In genomic region chr9:98034593-98035546, GRCh38 we compare ENCODE assay signal across 8 cellular contexts. TPM values are rescaled to one million over a fixed set of nuclear protein-coding genes. Genes with fewer than 3 reads are reported as not detected.
DNase-seq lines count a peak whose midpoint lies in the region; ATAC-seq and TF ChIP-seq lines count a peak whose summit lies in the region.

No MANE protein-coding gene starts in this region.

- TF ChIP-seq CTCF in AG09319 (IDR thresholded peaks at IDR 0.05; ENCODE audit: low read depth, low read length) (peak; percentile 82), foreskin keratinocyte (conservative IDR thresholded peaks at IDR 0.05) (peak; percentile 72), ovary (IDR thresholded peaks at IDR 0.05) (peak; percentile 60 to 69 (median 64)), tibial artery (IDR thresholded peaks at IDR 0.05) (peak; percentile 75 to 78)

- WGBS in ovary, 3 donors = 38 to 39% (median 38%) methylated on average over 20 of the region's 20 CpGs

- DNase-seq in AG09319 (ENCODE audit: extremely low read depth, low read depth) (peak; percentile 47), HPDE6-E6E7 (ENCODE audit: extremely low spot score) (peak; percentile 53), RPMI8226 (peak; percentile 87), foreskin keratinocyte (peak in 1 of 2 donors; percentile 47), ovary (peak; percentile 77 to 90 (median 81)), tibial artery (peak; percentile 88 to 91)
- peak; percentile 78 for DNase-seq in activated T-helper 2 cell treated with anti-CD3 and anti-CD28 coated beads, Interferon-gamma antibody, Interleukin-2, Interleukin-4, amounts not matched to agents 10 μg/mL and 5 μg/mL and 100 μg/mL, durations not matched to agents 14 hours and 24 hours and 36 hours (ENCODE audit: low spot score)

- ATAC-seq in GM18520 (IDR thresholded peaks at IDR 0.05; ENCODE audit: unreplicated experiment) = peak; percentile 38
- ATAC-seq in foreskin keratinocyte = peak; percentile 83

- H3K27me3 Mint-ChIP-seq in activated T-helper 2 cell treated with anti-CD3 and anti-CD28 coated beads, Interferon-gamma antibody, Interleukin-2, Interleukin-4, amounts not matched to agents 10 μg/mL and 5 μg/mL and 100 μg/mL, durations not matched to agents 14 hours and 24 hours and 36 hours (ENCODE audit: low read depth) = no peaks in the 10 kb centered on the region

- H3K27ac ChIP-seq in foreskin keratinocyte (no peak overlapping the region), ovary (no peak overlapping the region), tibial artery (peak overlapping the region; percentile 15 to 40)

- TF ChIP-seq EP300 in ovary (IDR thresholded peaks at IDR 0.05) = no peak

- H3K4me1 ChIP-seq in foreskin keratinocyte (no peaks in the 10 kb centered on the region), ovary (ENCODE audit: insufficient read depth) (no peaks in the 10 kb centered on the region), tibial artery (peaks cover 0 to 28% (median 6%) of the 10 kb centered on the region in 4 donors)

- peaks cover under 1% of the 10 kb centered on the region for H3K27me3 ChIP-seq in foreskin keratinocyte
- H3K27me3 ChIP-seq in ovary = no peaks in the 10 kb centered on the region
- peaks cover 0 to 8% of the 10 kb centered on the region in 2 donors for H3K27me3 ChIP-seq in tibial artery

- H3K36me3 Mint-ChIP-seq in activated T-helper 2 cell treated with anti-CD3 and anti-CD28 coated beads, Interferon-gamma antibody, Interleukin-2, Interleukin-4, amounts not matched to agents 10 μg/mL and 5 μg/mL and 100 μg/mL, durations not matched to agents 14 hours and 24 hours and 36 hours (ENCODE audit: low read depth) = no peaks in the 10 kb centered on the region

- H3K9me3 Mint-ChIP-seq in activated T-helper 2 cell treated with anti-CD3 and anti-CD28 coated beads, Interferon-gamma antibody, Interleukin-2, Interleukin-4, amounts not matched to agents 10 μg/mL and 5 μg/mL and 100 μg/mL, durations not matched to agents 14 hours and 24 hours and 36 hours = no peaks in the 10 kb centered on the region

- H3K4me1 Mint-ChIP-seq in activated T-helper 2 cell treated with anti-CD3 and anti-CD28 coated beads, Interferon-gamma antibody, Interleukin-2, Interleukin-4, amounts not matched to agents 10 μg/mL and 5 μg/mL and 100 μg/mL, durations not matched to agents 14 hours and 24 hours and 36 hours (ENCODE audit: low read depth) = peaks cover 7% of the 10 kb centered on the region

- no peaks in the 10 kb centered on the region for H3K9me3 ChIP-seq in ovary
- no peaks in the 10 kb centered on the region for H3K9me3 ChIP-seq in tibial artery

- H3K4me3 ChIP-seq in ovary (no peak overlapping the region), tibial artery (no peak overlapping the region)

- intact Hi-C loops in activated T-helper 2 cell treated with anti-CD3 and anti-CD28 coated beads, Interferon-gamma antibody, Interleukin-2, Interleukin-4, amounts not matched to agents 10 μg/mL and 5 μg/mL and 100 μg/mL, durations not matched to agents 14 hours and 24 hours and 36 hours (cut with micrococcal nuclease) = loop anchor here (1.0 to 2.0 kb wide), 2 partner anchors 112 to 324 kb away; no protein-coding TSS in a partner anchor
- intact Hi-C loops in ovary (cut with DNase I) (loop anchor here in 3 of 4 donors (5.0 to 10.0 kb wide), 4 partner anchors 60 to 1302 kb away; partner anchors contain the start of gene TRMO (in 3 of the 3)), tibial artery (cut with DNase I; ENCODE audit: low total_unique reads) (loop anchor here (5.0 kb wide), 1 partner anchor 113 kb away; the partner anchor contains the start of gene TRMO)

- no peak for TF ChIP-seq POLR2A in ovary (IDR thresholded peaks at IDR 0.05)

- H3K36me3 ChIP-seq in ovary (no peaks in the 10 kb centered on the region), tibial artery (no peaks in the 10 kb centered on the region)

- peak overlapping the region; percentile 67 for H3K27ac Mint-ChIP-seq in activated T-helper 2 cell treated with anti-CD3 and anti-CD28 coated beads, Interferon-gamma antibody, Interleukin-2, Interleukin-4, amounts not matched to agents 10 μg/mL and 5 μg/mL and 100 μg/mL, durations not matched to agents 14 hours and 24 hours and 36 hours

- H3K4me3 Mint-ChIP-seq in activated T-helper 2 cell treated with anti-CD3 and anti-CD28 coated beads, Interferon-gamma antibody, Interleukin-2, Interleukin-4, amounts not matched to agents 10 μg/mL and 5 μg/mL and 100 μg/mL, durations not matched to agents 14 hours and 24 hours and 36 hours (ENCODE audit: low read depth) = no peak overlapping the region

RNA-seq across cellular contexts. Expression of gene NANS, which starts 21.7 kb away (rescaled TPM):
- 63.4 and 64.7 TPM in 2 replicates for total RNA-seq in activated T-helper 2 cell treated with anti-CD3 and anti-CD28 coated beads, Interferon-gamma antibody, Interleukin-2, Interleukin-4, amounts not matched to agents 10 μg/mL and 5 μg/mL and 100 μg/mL, durations not matched to agents 14 hours and 24 hours and 36 hours
- total RNA-seq in foreskin keratinocyte = 70.0 and 72.0 TPM in 2 replicates
- 79.3 and 82.3 TPM in 2 replicates for polyA plus RNA-seq in foreskin keratinocyte
- total RNA-seq in ovary = 10 to 100 TPM; 24.1 to 43.8 (median 33.8) TPM
- 10 to 100 TPM; 28.3 to 41.5 TPM for polyA plus RNA-seq in ovary

RNA-seq across cellular contexts. Expression of gene ANP32B, which starts 51.7 kb away (rescaled TPM):
- total RNA-seq in activated T-helper 2 cell treated with anti-CD3 and anti-CD28 coated beads, Interferon-gamma antibody, Interleukin-2, Interleukin-4, amounts not matched to agents 10 μg/mL and 5 μg/mL and 100 μg/mL, durations not matched to agents 14 hours and 24 hours and 36 hours = 307 and 323 TPM in 2 replicates
- 88.3 and 110 TPM in 2 replicates for total RNA-seq in foreskin keratinocyte
- 188 and 215 TPM in 2 replicates for polyA plus RNA-seq in foreskin keratinocyte
- total RNA-seq in ovary = 100 to 1,000 TPM in 5 of 7 donors, 10 to 100 TPM in 2; 41.4 to 167 (median 137) TPM
- polyA plus RNA-seq in ovary = 100 to 1,000 TPM; 162 to 302 TPM

Comparison
In these comparisons a context has a peak if more than half of its experiments do, and no peak if none do; other contexts are left out.
1. H3K27ac ChIP-seq: peak in tibial artery (2 of 2); none in foreskin keratinocyte (single experiment) and ovary (0 of 2).
2. Peak in every context shown above with its lines, with median percentiles within 50 percentile points of each other: CTCF ChIP-seq.